9 cellular contexts compared by ENCODE assay signal in the genomic region with DNA sequence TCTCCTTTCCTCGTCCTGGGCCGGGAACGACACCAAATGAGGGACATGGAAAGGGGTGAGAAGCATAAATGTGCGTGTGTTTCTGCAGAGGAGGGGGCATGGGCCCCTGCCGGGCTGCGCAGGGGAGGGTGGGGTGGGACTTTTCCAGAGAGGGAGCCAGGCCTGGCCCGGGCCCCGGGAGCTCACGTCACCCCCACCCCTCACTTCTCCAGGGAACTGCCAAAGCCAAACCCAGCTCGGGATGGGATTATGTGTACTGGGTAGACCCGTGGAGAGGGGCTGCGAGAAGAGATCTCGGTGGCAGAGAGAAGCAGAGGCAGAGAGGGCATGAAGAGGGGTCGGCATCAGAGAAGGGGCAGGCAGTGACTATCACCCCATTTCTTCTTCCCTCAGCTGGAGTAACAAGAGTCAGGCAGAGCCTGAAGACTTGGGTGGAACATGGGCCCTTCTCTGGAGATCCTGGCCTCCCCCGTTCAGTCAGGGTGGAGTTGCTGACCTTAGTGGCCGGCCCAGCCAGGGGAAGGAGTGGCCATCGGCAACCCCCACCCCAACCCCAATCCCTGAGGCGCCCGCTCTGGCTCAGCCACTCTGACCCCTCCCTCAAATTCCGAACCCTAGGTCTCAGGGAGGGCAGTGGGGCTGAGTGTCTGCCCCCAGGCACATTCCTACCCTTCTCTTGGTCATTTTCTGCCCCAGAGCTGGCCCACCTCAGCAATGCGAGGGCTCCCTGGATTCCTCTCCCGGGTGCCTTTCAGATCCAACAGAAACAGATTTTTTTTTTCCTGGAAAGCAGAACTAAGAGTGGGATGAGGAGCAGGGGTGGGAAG. TPM values are rescaled to one million over a fixed set of nuclear protein-coding genes. Genes with fewer than 3 reads are reported as not detected.
DNase-seq lines count a peak whose midpoint lies in the region; ATAC-seq and TF ChIP-seq lines count a peak whose summit lies in the region.
"Had no signal": no experiment of that assay in that cellular context is flagged by ENCODE, and none has a peak within 500 bp of the region (broad histone marks: within the 10 kb centered on the region; RNA-seq: fewer than 3 reads in every experiment).

No MANE protein-coding gene starts in this region.

- no peak for ATAC-seq in GM18505 (IDR thresholded peaks at IDR 0.05; ENCODE audit: unreplicated experiment)
- no peak for ATAC-seq in GM19023 (IDR thresholded peaks at IDR 0.05; ENCODE audit: unreplicated experiment)

- H3K4me1 Mint-ChIP-seq in nephron: peaks cover 19% of the 10 kb centered on the region

- H3K36me3 Mint-ChIP-seq in nephron (ENCODE audit: low read depth): no peaks in the 10 kb centered on the region

- H3K9me3 ChIP-seq in MG63 (no peaks in the 10 kb centered on the region), esophagus squamous epithelium (no peaks in the 10 kb centered on the region), SJCRH30 (replicated peaks) (no peaks in the 10 kb centered on the region)

- intact Hi-C loops in esophagus squamous epithelium (cut with DNase I): no loop called here

- no peak overlapping the region for H2AFZ ChIP-seq in ACC112 (ENCODE audit: low read length, unreplicated experiment)

- H3K4me3 ChIP-seq in ACC112 (ENCODE audit: low read depth, low read length): peak overlapping the region; percentile 79
- H3K4me3 ChIP-seq in MG63: peak overlapping the region; percentile 52
- H3K4me3 ChIP-seq in esophagus squamous epithelium: peak overlapping the region; percentile 49 to 84 (median 60)
- H3K4me3 ChIP-seq in SJCRH30: no peak overlapping the region

- H3K79me2 ChIP-seq in ACC112 (ENCODE audit: control insufficient read depth, insufficient read depth, low read length, unreplicated experiment): no peaks in the 10 kb centered on the region

- no peaks in the 10 kb centered on the region for H3K9me3 Mint-ChIP-seq in nephron

- H3K27me3 ChIP-seq in ACC112 (ENCODE audit: insufficient read depth, low read length) (no peaks in the 10 kb centered on the region), MG63 (no peaks in the 10 kb centered on the region), esophagus squamous epithelium (no peaks in the 10 kb centered on the region), SJCRH30 (no peaks in the 10 kb centered on the region)

- H3K27ac Mint-ChIP-seq in nephron: peak overlapping the region in 2 of 3 experiments; percentile 12 to 66

- no peak for TF ChIP-seq CTCF in esophagus squamous epithelium (IDR thresholded peaks at IDR 0.05)
- no peak for TF ChIP-seq CTCF in nephron (IDR thresholded peaks at IDR 0.05; ENCODE audit: unreplicated experiment in 3 of 3)

- 49 to 65% methylated on average over 4 to 11 of the region's 22 CpGs for WGBS in esophagus squamous epithelium, 2 donors

- DNase-seq in MG63: no peak
- DNase-seq in esophagus squamous epithelium (lab: John Stamatoyannopoulos, UW): no peak
- no peak for DNase-seq in SJCRH30
- DNase-seq in T1000 (lab: John Stamatoyannopoulos, UW): no peak

- H3K27ac ChIP-seq in ACC112 (ENCODE audit: low read depth, low read length) (peak overlapping the region; percentile 63), esophagus squamous epithelium (peak overlapping the region; percentile 88 to 96 (median 91)), SJCRH30 (no peak overlapping the region)

- TF ChIP-seq POLR2A in esophagus squamous epithelium (IDR thresholded peaks at IDR 0.05) (no peak), GM18505 (IDR thresholded peaks at IDR 0.05; ENCODE audit: borderline replicate concordance, extremely low read depth, insufficient read depth, insufficient read length) (no peak)

- peak overlapping the region; percentile 62 to 83 (median 79) for H3K4me3 Mint-ChIP-seq in nephron

- peaks cover 10% of the 10 kb centered on the region for H3K27me3 Mint-ChIP-seq in nephron (ENCODE audit: low read depth)

- H3K4me1 ChIP-seq in ACC112 (ENCODE audit: control insufficient read depth, insufficient read depth, low read length, unreplicated experiment): peaks cover 33% of the 10 kb centered on the region
- peaks cover 41 to 55% (median 42%) of the 10 kb centered on the region in 3 donors for H3K4me1 ChIP-seq in esophagus squamous epithelium
- H3K4me1 ChIP-seq in SJCRH30: peaks cover 6% of the 10 kb centered on the region; the same call in 1 of the 2 replicates

- H3K36me3 ChIP-seq in ACC112 (ENCODE audit: insufficient read depth, low read length) (no peaks in the 10 kb centered on the region), MG63 (peaks cover 3% of the 10 kb centered on the region; the same call in 1 of the 2 replicates), esophagus squamous epithelium (peaks cover 0 to 27% (median 0%) of the 10 kb centered on the region in 3 donors), SJCRH30 (no peaks in the 10 kb centered on the region)

RNA-seq across cellular contexts. Expression of a gene that starts 1.2 kb away (rescaled TPM):
- 3.3 and 3.5 TPM in 2 replicates for total RNA-seq in MG63 (2014; rRNA removed; shearing (Covaris generic); ENCODE audit: low replicate concordance)
- 10 to 100 TPM; 30.6 to 76.8 (median 43.3) TPM for total RNA-seq in esophagus squamous epithelium
- total RNA-seq in SJCRH30 (2014; rRNA removed; shearing (Covaris generic)): not detected in 2 replicates
- total RNA-seq: HT-29 had no signal

RNA-seq across cellular contexts. Expression of a gene that starts 29.0 kb away (rescaled TPM):
- 148 and 184 TPM in 2 replicates for total RNA-seq in MG63 (2014; rRNA removed; shearing (Covaris generic); ENCODE audit: low replicate concordance)
- 100 to 1,000 TPM; 167 to 256 (median 216) TPM for total RNA-seq in esophagus squamous epithelium
- total RNA-seq in SJCRH30 (2014; rRNA removed; shearing (Covaris generic)): 99.4 and 104 TPM in 2 replicates

RNA-seq across cellular contexts. Expression of a gene that starts 34.9 kb away (rescaled TPM):
- total RNA-seq in MG63 (2014; rRNA removed; shearing (Covaris generic); ENCODE audit: low replicate concordance): not detected in 2 replicates
- total RNA-seq in esophagus squamous epithelium: 1 to 10 TPM in 1 of 4 donors, not detected in 3; 3.6 TPM
- 0.28 TPM in 1 of 2 replicates, not detected in the other for total RNA-seq in SJCRH30 (2014; rRNA removed; shearing (Covaris generic))
- total RNA-seq: HT-29 had no signal

RNA-seq across cellular contexts. Expression of a gene that starts 42.5 kb away (rescaled TPM):
- total RNA-seq in MG63 (2014; rRNA removed; shearing (Covaris generic); ENCODE audit: low replicate concordance): 9.9 and 13.8 TPM in 2 replicates
- 1,000 to 10,000 TPM in 1 of 4 donors, 100 to 1,000 TPM in 3; 311 to 1,013 (median 406) TPM for total RNA-seq in esophagus squamous epithelium
- total RNA-seq in SJCRH30 (2014; rRNA removed; shearing (Covaris generic)): 5.0 TPM in 2 replicates
